9 cellular contexts compared by ENCODE assay signal in the genomic region with DNA sequence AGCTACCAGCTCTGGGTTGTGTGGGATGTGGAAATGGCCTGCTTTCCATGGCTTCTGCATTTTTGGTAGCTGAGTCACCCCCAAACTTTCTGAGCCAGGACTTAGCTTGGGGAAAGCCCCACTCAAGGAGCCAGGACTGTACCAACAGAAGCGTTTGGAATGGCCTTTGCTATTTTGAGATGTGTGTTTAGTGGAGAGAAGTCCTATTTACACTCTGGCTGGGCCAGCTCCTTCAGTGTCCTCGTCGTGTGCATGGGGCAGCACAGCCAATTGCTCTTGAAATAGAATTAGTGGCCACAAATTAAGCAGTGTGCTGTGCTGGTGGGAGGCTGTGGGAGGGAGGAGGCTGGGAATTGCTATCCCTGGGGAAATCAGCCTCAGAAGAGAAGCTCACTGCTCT. TPM values are rescaled to one million over a fixed set of nuclear protein-coding genes. Genes with fewer than 3 reads are reported as not detected.
DNase-seq lines count a peak whose midpoint lies in the region; ATAC-seq and TF ChIP-seq lines count a peak whose summit lies in the region.
"Had no signal": no experiment of that assay in that cellular context is flagged by ENCODE, and none has a peak within 500 bp of the region (broad histone marks: within the 10 kb centered on the region; RNA-seq: fewer than 3 reads in every experiment).

No MANE protein-coding gene starts in this region.

- intact Hi-C loops in lower lobe of right lung (cut with DNase I), result no loop called here
- intact Hi-C loops in uterus (cut with DNase I; ENCODE audit: low total_unique reads), result no loop called here

- H3K27me3 ChIP-seq in lower lobe of right lung (ENCODE audit: low read depth) (no peaks in the 10 kb centered on the region), uterus (no peaks in the 10 kb centered on the region)

- TF ChIP-seq CTCF in lower lobe of right lung (IDR thresholded peaks at IDR 0.05) (no peak), uterus (IDR thresholded peaks at IDR 0.05) (no peak), GM10266 (IDR thresholded peaks at IDR 0.05; ENCODE audit: control insufficient read depth, insufficient read depth, low read depth, missing control alignments) (no peak)

- no peak for TF ChIP-seq POLR2A in uterus (IDR thresholded peaks at IDR 0.05)

- DNase-seq in LHCN-M2 (ENCODE audit: low read depth) (peak; percentile 94), dedifferentiated amniotic fluid mesenchymal stem cell (ENCODE audit: extremely low spot score) (peak; percentile 86), lower lobe of right lung (peak; percentile 54), uterus (peak; percentile 36 to 47), HPDE6-E6E7 (ENCODE audit: extremely low spot score) (no peak), NCI-H2029 (lab: John Stamatoyannopoulos, UW) (no peak), GM10266 (ENCODE audit: extremely low spot score) (no peak)
- DNase-seq: stimulated activated CD4-positive, alpha-beta T cell treated with anti-CD3 and anti-CD28 coated beads, Interleukin-2, amount 100 ng/mL, for 48 hours had no signal

- peak; percentile 92 to 93 for ATAC-seq in lower lobe of right lung

- H3K4me3 ChIP-seq in lower lobe of right lung (no peak overlapping the region), uterus (no peak overlapping the region)
- H3K4me3 ChIP-seq: HAP-1 had no signal

- H3K36me3 ChIP-seq in lower lobe of right lung (no peaks in the 10 kb centered on the region), uterus (no peaks in the 10 kb centered on the region)
- H3K36me3 ChIP-seq: HAP-1 had no signal

- H3K9me3 ChIP-seq in lower lobe of right lung (no peaks in the 10 kb centered on the region), uterus (no peaks in the 10 kb centered on the region)
- H3K9me3 ChIP-seq: HAP-1 had no signal

- H3K27ac ChIP-seq in lower lobe of right lung, result peak overlapping the region; percentile 50
- H3K27ac ChIP-seq in uterus, result peak overlapping the region in 1 of 2 donors; percentile 24

- H3K4me1 ChIP-seq in lower lobe of right lung (peaks cover 24% of the 10 kb centered on the region), uterus (no peaks in the 10 kb centered on the region)
- H3K4me1 ChIP-seq: HAP-1 had no signal

RNA-seq across cellular contexts. Expression of a gene that starts 51.6 kb away (rescaled TPM):
- total RNA-seq in LHCN-M2 (2014; rRNA removed) (0.11 TPM in 1 of 2 replicates, not detected in the other), lower lobe of right lung (30.1 TPM), uterus (10 to 100 TPM in 2 of 4 donors, 1 to 10 TPM in 1, under 1 TPM in 1; 0.59 to 12.6 (median 6.9) TPM)
- polyA plus RNA-seq in LHCN-M2 (2012), result 0.87 TPM

Comparison
In these comparisons a context has a peak if more than half of its experiments do, and no peak if none do; other contexts are left out.
1. DNase-seq: peak in LHCN-M2 (single experiment), dedifferentiated amniotic fluid mesenchymal stem cell (single experiment), lower lobe of right lung (single experiment) and uterus (2 of 2); none in HPDE6-E6E7 (single experiment), NCI-H2029 (single experiment) and GM10266 (single experiment).